1 cellular context compared by ENCODE assay signal in genomic region chr2:226088366-226088674, GRCh38.
TF ChIP-seq lines count a peak whose summit lies in the region.

No MANE protein-coding gene starts in this region.

TF ChIP-seq in H1, 55 proteins besides CTCF, POLR2A, EP300 and RAD21:
- TF ChIP-seq TCF12 (IDR thresholded peaks at IDR 0.05; ENCODE audit: low read depth, low read length), result no peak
- no peak for TF ChIP-seq BACH1 (IDR thresholded peaks at IDR 0.05; ENCODE audit: low read length)
- no peak for TF ChIP-seq RXRA (IDR thresholded peaks at IDR 0.05; ENCODE audit: insufficient read depth, low read depth, low read length)
- TF ChIP-seq POU5F1 (IDR thresholded peaks at IDR 0.05; ENCODE audit: low read depth, low read length), result no peak
- TF ChIP-seq BCL11A (IDR thresholded peaks at IDR 0.05; ENCODE audit: low read depth in 2 of 2, low read length in 2 of 2), result no peak
- TF ChIP-seq CEBPB (IDR thresholded peaks at IDR 0.05; ENCODE audit: low read depth, low read length), result no peak
- no peak for TF ChIP-seq RBBP5 (IDR thresholded peaks at IDR 0.05; ENCODE audit: borderline replicate concordance, low read depth, low read length)
- no peak for TF ChIP-seq TAF1 (IDR thresholded peaks at IDR 0.05; ENCODE audit: low read depth, low read length)
- TF ChIP-seq SIN3A (conservative IDR thresholded peaks at IDR 0.05 in 1 of 2, IDR thresholded peaks at IDR 0.05 in 1 of 2; ENCODE audit: low read depth in 1 of 2, low read length in 2 of 2), result no peak
- TF ChIP-seq RNF2 (IDR thresholded peaks at IDR 0.05; ENCODE audit: borderline replicate concordance, low read depth, low read length, missing control alignments, poor library complexity, severe bottlenecking), result no peak
- TF ChIP-seq, protein P1, sequence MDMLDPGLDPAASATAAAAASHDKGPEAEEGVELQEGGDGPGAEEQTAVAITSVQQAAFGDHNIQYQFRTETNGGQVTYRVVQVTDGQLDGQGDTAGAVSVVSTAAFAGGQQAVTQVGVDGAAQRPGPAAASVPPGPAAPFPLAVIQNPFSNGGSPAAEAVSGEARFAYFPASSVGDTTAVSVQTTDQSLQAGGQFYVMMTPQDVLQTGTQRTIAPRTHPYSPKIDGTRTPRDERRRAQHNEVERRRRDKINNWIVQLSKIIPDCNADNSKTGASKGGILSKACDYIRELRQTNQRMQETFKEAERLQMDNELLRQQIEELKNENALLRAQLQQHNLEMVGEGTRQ (IDR thresholded peaks at IDR 0.05; ENCODE audit: low read length), result no peak
- TF ChIP-seq, protein P2, sequence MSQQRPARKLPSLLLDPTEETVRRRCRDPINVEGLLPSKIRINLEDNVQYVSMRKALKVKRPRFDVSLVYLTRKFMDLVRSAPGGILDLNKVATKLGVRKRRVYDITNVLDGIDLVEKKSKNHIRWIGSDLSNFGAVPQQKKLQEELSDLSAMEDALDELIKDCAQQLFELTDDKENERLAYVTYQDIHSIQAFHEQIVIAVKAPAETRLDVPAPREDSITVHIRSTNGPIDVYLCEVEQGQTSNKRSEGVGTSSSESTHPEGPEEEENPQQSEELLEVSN (IDR thresholded peaks at IDR 0.05), result no peak
- no peak for TF ChIP-seq ATF2 (IDR thresholded peaks at IDR 0.05; ENCODE audit: low read length)
- TF ChIP-seq EZH2 (IDR thresholded peaks at IDR 0.05; ENCODE audit: low read depth, low read length, severe bottlenecking), result no peak
- no peak for TF ChIP-seq KDM4A (IDR thresholded peaks at IDR 0.05; ENCODE audit: low read depth, low read length, severe bottlenecking)
